Comparison of ENCODE assay signal across 2 cellular contexts in the genomic region with DNA sequence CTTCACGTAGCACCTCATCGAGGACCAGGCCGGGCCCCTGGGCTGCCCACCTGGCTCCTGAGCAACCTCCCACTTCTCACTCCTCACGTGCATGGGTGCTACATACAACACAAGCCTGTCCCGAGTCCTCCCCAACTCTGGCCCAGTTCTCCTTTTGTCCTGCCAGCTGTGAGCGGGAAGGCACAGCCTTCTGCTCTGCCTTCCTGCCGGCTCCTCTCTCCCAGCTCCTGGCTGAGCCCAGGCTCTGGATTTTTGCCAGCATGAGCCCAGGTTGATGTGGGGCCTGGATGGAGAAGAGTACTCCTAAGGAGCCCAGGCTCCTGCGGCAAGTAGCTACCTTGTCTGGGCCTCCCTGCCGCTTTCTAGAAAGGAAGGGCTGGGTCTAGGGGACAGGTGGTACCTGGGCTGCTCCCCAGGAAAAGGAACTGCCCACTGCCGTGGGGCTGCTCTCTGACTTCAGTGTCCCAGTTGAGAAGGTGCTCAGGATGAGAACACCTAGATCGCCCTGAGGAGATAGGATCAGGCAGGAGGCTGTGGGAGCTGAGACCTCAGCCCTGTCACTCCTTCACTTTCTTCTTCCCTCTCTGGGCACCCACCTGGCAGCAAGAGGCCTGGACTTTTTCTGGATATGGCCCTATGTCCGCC.
TF ChIP-seq lines count a peak whose summit lies in the region.

No MANE protein-coding gene starts in this region.

TF ChIP-seq in WTC11, 78 proteins besides CTCF, POLR2A, EP300 and RAD21:
- TF ChIP-seq HMGXB4 (CRISPR knock-in tag; IDR thresholded peaks at IDR 0.05): 0 out of 2 replicates have a peak, but pooled peaks have one; percentile 41
- TF ChIP-seq, protein P1, sequence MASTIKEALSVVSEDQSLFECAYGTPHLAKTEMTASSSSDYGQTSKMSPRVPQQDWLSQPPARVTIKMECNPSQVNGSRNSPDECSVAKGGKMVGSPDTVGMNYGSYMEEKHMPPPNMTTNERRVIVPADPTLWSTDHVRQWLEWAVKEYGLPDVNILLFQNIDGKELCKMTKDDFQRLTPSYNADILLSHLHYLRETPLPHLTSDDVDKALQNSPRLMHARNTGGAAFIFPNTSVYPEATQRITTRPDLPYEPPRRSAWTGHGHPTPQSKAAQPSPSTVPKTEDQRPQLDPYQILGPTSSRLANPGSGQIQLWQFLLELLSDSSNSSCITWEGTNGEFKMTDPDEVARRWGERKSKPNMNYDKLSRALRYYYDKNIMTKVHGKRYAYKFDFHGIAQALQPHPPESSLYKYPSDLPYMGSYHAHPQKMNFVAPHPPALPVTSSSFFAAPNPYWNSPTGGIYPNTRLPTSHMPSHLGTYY (CRISPR knock-in tag; IDR thresholded peaks at IDR 0.05): no peak

TF ChIP-seq in HepG2, 621 proteins besides CTCF, POLR2A, EP300 and RAD21:
- TF ChIP-seq, protein P2, sequence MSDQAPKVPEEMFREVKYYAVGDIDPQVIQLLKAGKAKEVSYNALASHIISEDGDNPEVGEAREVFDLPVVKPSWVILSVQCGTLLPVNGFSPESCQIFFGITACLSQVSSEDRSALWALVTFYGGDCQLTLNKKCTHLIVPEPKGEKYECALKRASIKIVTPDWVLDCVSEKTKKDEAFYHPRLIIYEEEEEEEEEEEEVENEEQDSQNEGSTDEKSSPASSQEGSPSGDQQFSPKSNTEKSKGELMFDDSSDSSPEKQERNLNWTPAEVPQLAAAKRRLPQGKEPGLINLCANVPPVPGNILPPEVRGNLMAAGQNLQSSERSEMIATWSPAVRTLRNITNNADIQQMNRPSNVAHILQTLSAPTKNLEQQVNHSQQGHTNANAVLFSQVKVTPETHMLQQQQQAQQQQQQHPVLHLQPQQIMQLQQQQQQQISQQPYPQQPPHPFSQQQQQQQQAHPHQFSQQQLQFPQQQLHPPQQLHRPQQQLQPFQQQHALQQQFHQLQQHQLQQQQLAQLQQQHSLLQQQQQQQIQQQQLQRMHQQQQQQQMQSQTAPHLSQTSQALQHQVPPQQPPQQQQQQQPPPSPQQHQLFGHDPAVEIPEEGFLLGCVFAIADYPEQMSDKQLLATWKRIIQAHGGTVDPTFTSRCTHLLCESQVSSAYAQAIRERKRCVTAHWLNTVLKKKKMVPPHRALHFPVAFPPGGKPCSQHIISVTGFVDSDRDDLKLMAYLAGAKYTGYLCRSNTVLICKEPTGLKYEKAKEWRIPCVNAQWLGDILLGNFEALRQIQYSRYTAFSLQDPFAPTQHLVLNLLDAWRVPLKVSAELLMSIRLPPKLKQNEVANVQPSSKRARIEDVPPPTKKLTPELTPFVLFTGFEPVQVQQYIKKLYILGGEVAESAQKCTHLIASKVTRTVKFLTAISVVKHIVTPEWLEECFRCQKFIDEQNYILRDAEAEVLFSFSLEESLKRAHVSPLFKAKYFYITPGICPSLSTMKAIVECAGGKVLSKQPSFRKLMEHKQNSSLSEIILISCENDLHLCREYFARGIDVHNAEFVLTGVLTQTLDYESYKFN (CRISPR knock-in tag; conservative IDR thresholded peaks at IDR 0.05): no peak
- TF ChIP-seq MAZ (IDR thresholded peaks at IDR 0.05; ENCODE audit: borderline replicate concordance, low read depth, low read length) (no peak), MAZ (CRISPR knock-in tag; IDR thresholded peaks at IDR 0.05; ENCODE audit: low read depth) (no peak), BHLHE40 (IDR thresholded peaks at IDR 0.05; ENCODE audit: low read length) (no peak), ZNF639 (CRISPR knock-in tag; conservative IDR thresholded peaks at IDR 0.05) (no peak), ZNF282 (IDR thresholded peaks at IDR 0.05; ENCODE audit: partially characterized antibody) (no peak), FLYWCH1 (CRISPR knock-in tag; IDR thresholded peaks at IDR 0.05) (no peak), KDM5B (CRISPR knock-in tag; IDR thresholded peaks at IDR 0.05; ENCODE audit: borderline replicate concordance) (no peak), ZMYM2 (CRISPR knock-in tag; IDR thresholded peaks at IDR 0.05) (no peak), ZNF446 (CRISPR knock-in tag; IDR thresholded peaks at IDR 0.05) (no peak), ZNF781 (CRISPR knock-in tag; IDR thresholded peaks at IDR 0.05; ENCODE audit: borderline replicate concordance, not compliant biosample characterization) (no peak), FOXO4 (CRISPR knock-in tag; conservative IDR thresholded peaks at IDR 0.05) (no peak), ZNF354B (CRISPR knock-in tag; IDR thresholded peaks at IDR 0.05) (no peak), ZNF160 (CRISPR knock-in tag; IDR thresholded peaks at IDR 0.05) (no peak)
- TF ChIP-seq, protein P3, sequence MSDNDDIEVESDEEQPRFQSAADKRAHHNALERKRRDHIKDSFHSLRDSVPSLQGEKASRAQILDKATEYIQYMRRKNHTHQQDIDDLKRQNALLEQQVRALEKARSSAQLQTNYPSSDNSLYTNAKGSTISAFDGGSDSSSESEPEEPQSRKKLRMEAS (IDR thresholded peaks at IDR 0.05): no peak
